ENCODE assay signal across 12 cellular contexts in the genomic region with DNA sequence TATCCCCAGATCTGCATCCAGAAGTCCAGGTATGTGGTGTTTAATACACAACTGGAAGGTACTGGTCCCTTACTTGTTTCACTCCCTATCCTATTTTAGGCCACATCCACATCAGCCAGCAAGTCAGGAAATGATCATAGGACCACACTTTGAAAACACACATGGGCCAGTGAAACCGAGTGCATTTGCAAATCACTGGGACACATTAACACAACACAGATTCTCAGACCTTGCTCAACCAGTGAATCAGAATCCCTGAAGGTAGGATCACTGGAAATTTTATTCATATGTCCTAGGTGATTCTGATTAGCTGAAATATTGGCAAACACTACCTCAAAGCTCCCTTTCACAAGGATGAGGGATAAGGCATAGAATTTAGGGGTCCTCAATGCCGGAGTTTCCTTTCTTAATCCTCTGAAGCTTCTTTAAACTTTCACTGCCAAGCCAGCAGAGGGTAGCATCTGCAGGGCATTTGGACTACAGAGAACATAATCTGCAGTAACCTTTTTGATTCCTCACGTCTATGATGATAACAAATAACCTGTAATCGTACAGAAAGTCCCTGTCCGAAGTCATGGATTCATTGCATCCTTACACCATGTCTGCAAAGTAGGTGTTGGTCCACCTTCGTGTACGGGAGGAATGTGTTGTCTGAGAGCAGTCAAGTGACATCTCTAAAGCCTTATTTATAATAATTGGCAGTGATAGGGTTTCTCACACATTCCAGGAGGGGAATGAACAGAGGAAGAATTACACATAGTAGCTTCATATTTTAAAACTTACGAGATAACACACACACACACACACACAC. TPM values are rescaled to one million over a fixed set of nuclear protein-coding genes. Genes with fewer than 3 reads are reported as not detected.
DNase-seq lines count a peak whose midpoint lies in the region; ATAC-seq, FAIRE-seq and TF ChIP-seq lines count a peak whose summit lies in the region.
"Had no signal": no experiment of that assay in that cellular context is flagged by ENCODE, and none has a peak within 500 bp of the region (broad histone marks: within the 10 kb centered on the region; RNA-seq: fewer than 3 reads in every experiment).

No MANE protein-coding gene starts in this region.

- no peak for FAIRE-seq in bronchial epithelial cell (lab: Jason Lieb, UNC)

- DNase-seq in A172 (ENCODE audit: low spot score) (peak; percentile 53), HFF-Myc (ENCODE audit: extremely low read depth, low read depth) (no peak), bronchial epithelial cell (ENCODE audit: low read depth) (peak; percentile 40), kidney epithelial cell (ENCODE audit: low read depth) (no peak), T1000 (lab: John Stamatoyannopoulos, UW) (no peak)
- no peak for DNase-seq in activated naive CD4-positive, alpha-beta T cell (lab: John Stamatoyannopoulos, UW)
- DNase-seq: activated CD8-positive, alpha-beta memory T cell treated with anti-CD3 and anti-CD28 coated beads, Interleukin-2, amount 10 ng/mL, durations not matched to agents 7 days and 5 days; NCI-H2107; ovary; T-helper 1 cell had no signal

- H3K27me3 ChIP-seq in bronchial epithelial cell (ENCODE audit: control insufficient read depth, insufficient read depth, low read length) (no peaks in the 10 kb centered on the region), kidney epithelial cell (ENCODE audit: control insufficient read depth, insufficient read depth, low read length) (no peaks in the 10 kb centered on the region)
- H3K27me3 ChIP-seq: ovary had no signal

- H3K4me3 ChIP-seq in HFF-Myc (replicated peaks; ENCODE audit: low read depth, low read length) (no peak overlapping the region), bronchial epithelial cell (ENCODE audit: low read depth, low read length) (no peak overlapping the region), kidney epithelial cell (ENCODE audit: low read depth, low read length) (no peak overlapping the region)
- H3K4me3 ChIP-seq: ovary had no signal

- ATAC-seq in HG03039 (IDR thresholded peaks at IDR 0.05; ENCODE audit: unreplicated experiment): no peak
- no peak for ATAC-seq in HG03378 (IDR thresholded peaks at IDR 0.05; ENCODE audit: unreplicated experiment)
- ATAC-seq: activated CD8-positive, alpha-beta memory T cell treated with anti-CD3 and anti-CD28 coated beads, Interleukin-2, amount 10 ng/mL, durations not matched to agents 7 days and 5 days had no signal

- TF ChIP-seq CTCF in HFF-Myc (IDR thresholded peaks at IDR 0.05; ENCODE audit: low read depth, low read length, missing control alignments): peak; percentile 52
- TF ChIP-seq CTCF in bronchial epithelial cell (IDR thresholded peaks at IDR 0.05; ENCODE audit: insufficient read depth, low read length, severe bottlenecking): peak; percentile 22
- peak; percentile 46 for TF ChIP-seq CTCF in kidney epithelial cell (IDR thresholded peaks at IDR 0.05; ENCODE audit: insufficient read depth, low read length, poor library complexity, severe bottlenecking)

- H3K36me3 ChIP-seq in bronchial epithelial cell (ENCODE audit: control insufficient read depth, insufficient read depth, low read length): no peaks in the 10 kb centered on the region
- H3K36me3 ChIP-seq in kidney epithelial cell (ENCODE audit: control insufficient read depth, insufficient read depth, low read length): no peaks in the 10 kb centered on the region
- H3K36me3 ChIP-seq: ovary had no signal

RNA-seq across cellular contexts. Expression of a gene that starts 11.0 kb away (rescaled TPM):
- 12.6 and 15.9 TPM in 2 replicates for total RNA-seq in A172 (2014; rRNA removed; shearing (Covaris generic))
- 3.7 and 7.2 TPM in 2 replicates for total RNA-seq in bronchial epithelial cell
- total RNA-seq in kidney epithelial cell: 32.1 and 35.2 TPM in 2 replicates

Comparison
In these comparisons a context has a peak if more than half of its experiments do, and no peak if none do; other contexts are left out.
1. DNase-seq: peak in A172 (single experiment) and bronchial epithelial cell (single experiment); none in HFF-Myc (single experiment), kidney epithelial cell (single experiment), T1000 (single experiment) and activated naive CD4-positive, alpha-beta T cell (0 of 4).
2. Peak in every context shown above with its lines, with median percentiles within 50 percentile points of each other: CTCF ChIP-seq.